10 cellular contexts compared by ENCODE assay signal in genomic region chr15:49901867-49902775, GRCh38.
DNase-seq lines count a peak whose midpoint lies in the region; ATAC-seq, FAIRE-seq and TF ChIP-seq lines count a peak whose summit lies in the region.
"Had no signal": no experiment of that assay in that cellular context is flagged by ENCODE, and none has a peak within 500 bp of the region (broad histone marks: within the 10 kb centered on the region; RNA-seq: fewer than 3 reads in every experiment).

No MANE protein-coding gene starts in this region.

- no peaks in the 10 kb centered on the region for H3K9me3 Mint-ChIP-seq in H9

- H2BK20ac ChIP-seq in H9 (ENCODE audit: low read depth, low read length, poor library complexity, severe bottlenecking), result no peak overlapping the region

- H3K18ac ChIP-seq in H9 (ENCODE audit: insufficient read length, low read depth, low read length), result no peak overlapping the region

- H3K4me1 ChIP-seq in K562 (replicated peaks in 1 of 2; ENCODE audit: control insufficient read depth in 2 of 2, insufficient read depth in 2 of 2, low read length in 2 of 2) (no peaks in the 10 kb centered on the region), lower lobe of right lung (no peaks in the 10 kb centered on the region), H9 (ENCODE audit: insufficient read depth, low read length) (no peaks in the 10 kb centered on the region)

- H4K20me1 ChIP-seq in K562 (replicated peaks; ENCODE audit: control insufficient read depth, insufficient read depth, low read length) (no peaks in the 10 kb centered on the region), H9 (ENCODE audit: control insufficient read depth, insufficient read depth, insufficient read length) (no peaks in the 10 kb centered on the region)

- TF ChIP-seq RAD21 in K562 (CRISPR knock-in tag; conservative IDR thresholded peaks at IDR 0.05 in 1 of 2, IDR thresholded peaks at IDR 0.05 in 1 of 2), result peak; percentile 30 to 35; a peak in 3 of 4 replicates

- no peaks in the 10 kb centered on the region for H3K27me3 ChIP-seq in K562 (ENCODE audit: control insufficient read depth in 2 of 2, insufficient read depth in 2 of 2, low read length in 2 of 2)
- H3K27me3 ChIP-seq in lower lobe of right lung (ENCODE audit: low read depth), result no peaks in the 10 kb centered on the region
- no peaks in the 10 kb centered on the region for H3K27me3 ChIP-seq in H9 (ENCODE audit: insufficient read depth, low read length)

- H3K4me3 Mint-ChIP-seq in H9, result no peak overlapping the region

- 2% methylated on average over 3 of the region's 3 CpGs for WGBS in K562 (ENCODE audit: insufficient coverage, low coverage, missing lambda C conversion rate)
- WGBS in H9 (ENCODE audit: extremely low coverage, insufficient read length, low lambda C conversion rate), result no CpG with 5 or more reads among the region's 3 CpGs

- H3K36me3 Mint-ChIP-seq in H9 (ENCODE audit: insufficient read depth in 1 of 3, low read depth in 3 of 3), result no peaks in the 10 kb centered on the region

- peaks cover 16% of the 10 kb centered on the region in 2 experiments for H3K4me1 Mint-ChIP-seq in H9

- H3K27ac Mint-ChIP-seq in H9, result no peak overlapping the region

- no peak overlapping the region for H4K8ac ChIP-seq in H9 (replicated peaks; ENCODE audit: insufficient read length, low read depth, low read length)

- H3K23me2 ChIP-seq in H9 (ENCODE audit: insufficient read length, low read depth, low read length, poor library complexity, severe bottlenecking), result no peaks in the 10 kb centered on the region

- no peak overlapping the region for H2AFZ ChIP-seq in K562 (ENCODE audit: low read depth, low read length)
- no peak overlapping the region for H2AFZ ChIP-seq in H9 (ENCODE audit: low read length)

- H3K4me2 ChIP-seq in K562 (ENCODE audit: insufficient read depth, low read length) (no peak overlapping the region), H9 (ENCODE audit: insufficient read depth, insufficient read length, low read length) (no peak overlapping the region)
- H3K4me2 ChIP-seq: KMS-11 had no signal

- intact Hi-C loops in K562 (cut with micrococcal nuclease), result loop anchor here (10.0 kb wide), 1 partner anchor 667 kb away; no protein-coding TSS in a partner anchor
- intact Hi-C loops in lower lobe of right lung (cut with DNase I), result no loop called here

- H3K27ac ChIP-seq in K562 (ENCODE audit: extremely low read depth, low read depth, low read length) (no peak overlapping the region), lower lobe of right lung (peak overlapping the region; percentile 50), temporal lobe (ENCODE audit: low read depth, low read length) (peak overlapping the region; percentile 90), H9 (ENCODE audit: insufficient read length, low read depth, low read length) (no peak overlapping the region)
- H3K27ac ChIP-seq: KMS-11 had no signal

- no peak for FAIRE-seq in K562 (lab: Jason Lieb, UNC)

- TF ChIP-seq POLR2A in K562 (conservative IDR thresholded peaks at IDR 0.05), result no peak

- H3K14ac ChIP-seq in H9 (ENCODE audit: insufficient read depth, low read length), result no peak overlapping the region

- TF ChIP-seq EP300 in K562 (IDR thresholded peaks at IDR 0.05; ENCODE audit: low read length), result no peak

- DNase-seq in Kasumi-1 (lab: John Stamatoyannopoulos, UW), result peak; percentile 24 to 64
- no peak for DNase-seq in K562 (ENCODE audit: extremely low read depth in 1 of 4, low spot score in 3 of 4)
- DNase-seq in lower lobe of right lung, result no peak
- DNase-seq in epidermal melanocyte (ENCODE audit: insufficient read length, low spot score), result no peak
- no peak for DNase-seq in islet precursor cell
- no peak for DNase-seq in H9
- no peak for DNase-seq in NCI-H345 (lab: John Stamatoyannopoulos, UW)
- DNase-seq: SW 1271 had no signal

- BruUV-seq in K562 (replicated peaks; lab: Mats Ljungman, UMichigan), result no TSS peak

- CTCF ChIA-PET in K562 (lab: Yijun Ruan, JAX; ENCODE audit: low intra/inter-chr PET ratio), result no interaction called here

- ATAC-seq in K562, result no peak
- no peak for ATAC-seq in lower lobe of right lung

- H3K9ac ChIP-seq in K562 (ENCODE audit: insufficient read depth in 1 of 2, low read depth in 2 of 2, low read length in 2 of 2) (no peak overlapping the region), H9 (ENCODE audit: extremely low read depth, insufficient read length, low read length) (no peak overlapping the region)
- H3K9ac ChIP-seq: KMS-11 had no signal

- H2AK5ac ChIP-seq in H9 (ENCODE audit: insufficient read length, low read length), result no peak overlapping the region

- TF ChIP-seq CTCF in K562 (IDR thresholded peaks at IDR 0.05 in 2 of 3, conservative IDR thresholded peaks at IDR 0.05 in 1 of 3; ENCODE audit: insufficient read depth in 2 of 3, low read depth in 1 of 3, low read length in 3 of 3), result no peak; a peak in 1 of 6 replicates
- no peak for TF ChIP-seq CTCF in lower lobe of right lung (IDR thresholded peaks at IDR 0.05)
- TF ChIP-seq CTCF in H9 (conservative IDR thresholded peaks at IDR 0.05), result no peak

- no peak overlapping the region for H2BK5ac ChIP-seq in H9 (ENCODE audit: insufficient read length, low read length)

- H3K79me2 ChIP-seq in K562 (ENCODE audit: control insufficient read depth, insufficient read depth, low read length), result no peaks in the 10 kb centered on the region
- no peaks in the 10 kb centered on the region for H3K79me2 ChIP-seq in H9 (ENCODE audit: insufficient read depth, low read length)

- H3K9me3 ChIP-seq in K562 (replicated peaks; ENCODE audit: control insufficient read depth, insufficient read depth, low read depth, low read length), result no peaks in the 10 kb centered on the region
- no peaks in the 10 kb centered on the region for H3K9me3 ChIP-seq in lower lobe of right lung
- no peaks in the 10 kb centered on the region for H3K9me3 ChIP-seq in H9 (ENCODE audit: control insufficient read depth, low read depth, low read length)

- H3K27me3 Mint-ChIP-seq in H9 (ENCODE audit: low read depth), result peaks cover 3% of the 10 kb centered on the region; the same call in 1 of the 2 replicates

- no peaks in the 10 kb centered on the region for H3K79me1 ChIP-seq in H9 (ENCODE audit: insufficient read depth, low read depth, low read length, poor library complexity, severe bottlenecking)

- H3K4me3 ChIP-seq in K562 (no peak overlapping the region), lower lobe of right lung (no peak overlapping the region)

- H2BK15ac ChIP-seq in H9 (ENCODE audit: low read depth, low read length), result no peak overlapping the region

- no peak overlapping the region for H2BK12ac ChIP-seq in H9 (ENCODE audit: insufficient read length, low read depth, low read length)

- no peak overlapping the region for H3K23ac ChIP-seq in H9 (ENCODE audit: insufficient read length, low read depth, low read length)

- in situ Hi-C loops in K562 (cut with MboI), result no loop called here

- POLR2A ChIA-PET in K562 (lab: Yijun Ruan, JAX), result interaction anchor here (0.5 to 1.3 kb wide), 2 partner anchors 11 to 101 kb away, joined by 3 read pairs; no protein-coding TSS in a partner anchor

- no peak overlapping the region for H4K5ac ChIP-seq in H9 (ENCODE audit: insufficient read length, low read depth, low read length)

- H3K56ac ChIP-seq in H9 (ENCODE audit: insufficient read length, low read depth, low read length), result no peak overlapping the region

- H3K36me3 ChIP-seq in K562 (ENCODE audit: control insufficient read depth, insufficient read depth, low read length) (no peaks in the 10 kb centered on the region), lower lobe of right lung (no peaks in the 10 kb centered on the region)

- H3K4ac ChIP-seq in H9 (ENCODE audit: low read depth, low read length), result no peak overlapping the region

- H2BK120ac ChIP-seq in H9 (ENCODE audit: low read depth, low read length, poor library complexity, severe bottlenecking), result no peak overlapping the region

- H3K9me1 ChIP-seq in K562 (ENCODE audit: control insufficient read depth, insufficient read depth, low read length), result no peaks in the 10 kb centered on the region

- no peak overlapping the region for H4K91ac ChIP-seq in H9 (ENCODE audit: insufficient read length, low read depth, low read length)

- H3T11ph ChIP-seq in H9 (ENCODE audit: low read length), result no peak overlapping the region

TF ChIP-seq in K562, 482 proteins besides CTCF, POLR2A, EP300 and RAD21:
- no peak for TF ChIP-seq POU5F1 (IDR thresholded peaks at IDR 0.05; ENCODE audit: borderline replicate concordance, low read depth, low read length, partially characterized antibody)
- no peak for TF ChIP-seq ARID3B (CRISPR knock-in tag; IDR thresholded peaks at IDR 0.05; ENCODE audit: borderline replicate concordance)
- TF ChIP-seq SAFB2 (IDR thresholded peaks at IDR 0.05; ENCODE audit: borderline replicate concordance, low read depth, low read length, severe bottlenecking), result no peak
- no peak for TF ChIP-seq ZNF146 (CRISPR knock-in tag; IDR thresholded peaks at IDR 0.05; ENCODE audit: unreplicated experiment)
- TF ChIP-seq ZFP1 (CRISPR knock-in tag; IDR thresholded peaks at IDR 0.05), result no peak
- TF ChIP-seq EZH2 (IDR thresholded peaks at IDR 0.05; ENCODE audit: borderline replicate concordance, low read depth, low read length), result no peak
- TF ChIP-seq MLX (CRISPR knock-in tag; conservative IDR thresholded peaks at IDR 0.05), result no peak
- no peak for TF ChIP-seq GABPB2 (CRISPR knock-in tag; conservative IDR thresholded peaks at IDR 0.05)
- no peak for TF ChIP-seq DPF2 (IDR thresholded peaks at IDR 0.05)

Comparison
In these comparisons a context has a peak if more than half of its experiments do, and no peak if none do; other contexts are left out.
1. DNase-seq: peak in Kasumi-1 (2 of 2); none in K562 (0 of 4), lower lobe of right lung (single experiment), epidermal melanocyte (single experiment), islet precursor cell (single experiment), H9 (single experiment) and NCI-H345 (single experiment).
2. H3K27ac ChIP-seq: peak in lower lobe of right lung (single experiment) and temporal lobe (single experiment); none in K562 (single experiment) and H9 (single experiment).